ENCODE assay signal across 13 cellular contexts in genomic region chr4:120672558-120673147, GRCh38.
"Had no signal": no experiment of that assay in that cellular context is flagged by ENCODE, and none has a peak within 500 bp of the region (broad histone marks: within the 10 kb centered on the region; RNA-seq: fewer than 3 reads in every experiment).

No MANE protein-coding gene starts in this region.

- H3K4me3 ChIP-seq: right atrium auricular region, skin epidermis, tibial nerve had no signal

- DNase-seq: activated CD4-positive, alpha-beta memory T cell treated with anti-CD3 and anti-CD28 coated beads for 36 hours; activated CD4-positive, alpha-beta T cell treated with anti-CD3 and anti-CD28 coated beads for 1 hour; activated gamma-delta T cell treated with Interleukin-2 at 50 U/mL for 16 hours; activated naive CD8-positive, alpha-beta T cell treated with anti-CD3 and anti-CD28 coated beads, Interleukin-2, amount 10 ng/mL, durations not matched to agents 7 days and 5 days; activated T-cell treated with anti-CD3 and anti-CD28 coated beads, Interleukin-2, amount 50 U/mL, for 48 hours; aorta; midbrain; naive B cell had no signal

- ATAC-seq: stimulated activated effector memory CD8-positive, alpha-beta T cell treated with anti-CD3 and anti-CD28 coated beads, Interleukin-12 subunit alpha, Interleukin-12 subunit beta, amount 100 ng/mL, for 72 hours had no signal

- H3K27ac ChIP-seq: neutrophil, right atrium auricular region, skin epidermis, tibial nerve had no signal

- H3K4me1 Mint-ChIP-seq: activated naive CD8-positive, alpha-beta T cell treated with anti-CD3 and anti-CD28 coated beads, Interleukin-2, amount 10 ng/mL, durations not matched to agents 7 days and 5 days; naive B cell; stimulated activated effector memory CD8-positive, alpha-beta T cell treated with anti-CD3 and anti-CD28 coated beads, Interleukin-12 subunit alpha, Interleukin-12 subunit beta, amount 100 ng/mL, for 72 hours had no signal

- H3K27me3 Mint-ChIP-seq: activated naive CD8-positive, alpha-beta T cell treated with anti-CD3 and anti-CD28 coated beads, Interleukin-2, amount 10 ng/mL, durations not matched to agents 7 days and 5 days had no signal

- H3K27me3 ChIP-seq: neutrophil, right atrium auricular region, tibial nerve had no signal

- H3K27ac Mint-ChIP-seq: activated CD4-positive, alpha-beta memory T cell treated with anti-CD3 and anti-CD28 coated beads for 36 hours; activated naive CD8-positive, alpha-beta T cell treated with anti-CD3 and anti-CD28 coated beads, Interleukin-2, amount 10 ng/mL, durations not matched to agents 7 days and 5 days; naive B cell; stimulated activated effector memory CD8-positive, alpha-beta T cell treated with anti-CD3 and anti-CD28 coated beads, Interleukin-12 subunit alpha, Interleukin-12 subunit beta, amount 100 ng/mL, for 72 hours had no signal

- H3K36me3 Mint-ChIP-seq: activated CD4-positive, alpha-beta memory T cell treated with anti-CD3 and anti-CD28 coated beads for 36 hours; activated naive CD8-positive, alpha-beta T cell treated with anti-CD3 and anti-CD28 coated beads, Interleukin-2, amount 10 ng/mL, durations not matched to agents 7 days and 5 days; stimulated activated effector memory CD8-positive, alpha-beta T cell treated with anti-CD3 and anti-CD28 coated beads, Interleukin-12 subunit alpha, Interleukin-12 subunit beta, amount 100 ng/mL, for 72 hours had no signal

- H3K36me3 ChIP-seq: neutrophil, right atrium auricular region had no signal

- H3K9me3 ChIP-seq: neutrophil had no signal

- H3K4me1 ChIP-seq: right atrium auricular region, tibial nerve had no signal

- H3K4me3 Mint-ChIP-seq: activated CD4-positive, alpha-beta memory T cell treated with anti-CD3 and anti-CD28 coated beads for 36 hours; activated naive CD8-positive, alpha-beta T cell treated with anti-CD3 and anti-CD28 coated beads, Interleukin-2, amount 10 ng/mL, durations not matched to agents 7 days and 5 days; naive B cell; stimulated activated effector memory CD8-positive, alpha-beta T cell treated with anti-CD3 and anti-CD28 coated beads, Interleukin-12 subunit alpha, Interleukin-12 subunit beta, amount 100 ng/mL, for 72 hours had no signal
